Comparison of ENCODE assay signal across 26 cellular contexts in genomic region chr10:70954777-70955176, GRCh38.
"Had no signal": no experiment of that assay in that cellular context is flagged by ENCODE, and none has a peak within 500 bp of the region (broad histone marks: within the 10 kb centered on the region; RNA-seq: fewer than 3 reads in every experiment).

No MANE protein-coding gene starts in this region.

- H3K27me3 ChIP-seq: colonic mucosa, gastrocnemius medialis had no signal

- H3K4me1 ChIP-seq: colonic mucosa, esophagus squamous epithelium, gastrocnemius medialis, heart right ventricle, left lung, lower lobe of right lung had no signal

- ATAC-seq: effector memory CD8-positive, alpha-beta T cell; esophagus mucosa; gastrocnemius medialis; heart right ventricle; left lung; left ventricle myocardium superior; lower lobe of right lung; mucosa of descending colon had no signal

- FAIRE-seq: endometrium, islet of Langerhans, keratinocyte had no signal

- DNase-seq: colonic mucosa; cortex of kidney; effector CD8-positive, alpha-beta T cell; effector memory CD8-positive, alpha-beta T cell; endodermal cell; erythroblast; esophagus squamous epithelium; foreskin fibroblast; foreskin melanocyte; gastrocnemius medialis; glutamatergic neuron; head of caudate nucleus; heart right ventricle; hippocampal formation; kidney glomerular epithelial cell; left ventricle myocardium superior; lower lobe of right lung; mesenchymal stem cell; naive B cell had no signal

- H3K9me3 ChIP-seq: colonic mucosa, esophagus squamous epithelium, gastrocnemius medialis, heart right ventricle, left lung, lower lobe of right lung, mucosa of descending colon had no signal

- H3K4me3 ChIP-seq: colonic mucosa, esophagus squamous epithelium, gastrocnemius medialis, heart right ventricle, left lung, lower lobe of right lung, mucosa of descending colon had no signal

- H3K27ac ChIP-seq: colonic mucosa, epithelial cell of prostate, esophagus squamous epithelium, gastrocnemius medialis, heart right ventricle, left lung, lower lobe of right lung had no signal

- H3K36me3 ChIP-seq: colonic mucosa, esophagus squamous epithelium, gastrocnemius medialis, heart right ventricle, left lung, lower lobe of right lung had no signal
